Comparison of ENCODE assay signal across 12 cellular contexts in the genomic region with DNA sequence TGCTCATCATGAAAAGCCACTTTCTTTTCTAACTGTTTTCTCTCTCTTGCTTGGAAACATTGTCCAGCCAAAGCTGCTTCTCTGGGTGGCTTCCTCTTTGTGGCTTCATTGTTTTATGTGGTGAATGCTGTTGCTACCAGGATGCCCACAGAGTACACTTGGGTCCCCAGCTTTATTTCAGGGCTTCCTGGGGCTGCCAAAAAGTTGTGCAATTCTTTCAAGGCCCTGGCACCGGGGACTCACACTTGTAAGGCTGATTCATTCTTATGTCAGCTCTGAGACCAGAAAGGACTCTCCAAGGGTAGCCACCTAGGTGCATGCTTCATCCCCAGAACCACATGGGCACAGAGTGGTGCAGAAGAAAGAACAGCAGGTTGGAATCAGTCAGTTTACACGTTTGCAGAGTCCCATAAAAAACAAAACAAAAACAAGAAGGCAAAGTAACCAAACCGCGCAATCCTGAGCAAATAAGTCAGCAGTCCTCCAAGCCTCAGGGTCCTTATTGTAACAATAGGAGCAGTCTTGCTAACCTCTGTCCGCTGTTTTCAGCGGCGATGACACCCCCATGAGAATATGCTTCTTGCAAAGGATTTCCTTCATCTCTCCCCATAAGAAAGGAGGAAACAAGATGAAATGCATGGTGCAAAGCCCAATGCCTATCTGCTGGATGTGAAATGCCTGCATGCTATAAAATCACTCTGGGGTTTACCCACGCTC.
A peak's percentile ranks its signal among the peaks of the same experiment; 100 is the strongest.
DNase-seq lines count a peak whose midpoint lies in the region; ATAC-seq and TF ChIP-seq lines count a peak whose summit lies in the region.
"Had no signal": no experiment of that assay in that cellular context is flagged by ENCODE, and none has a peak within 500 bp of the region (broad histone marks: within the 10 kb centered on the region; RNA-seq: fewer than 3 reads in every experiment).

No MANE protein-coding gene starts in this region.

- no peak overlapping the region for H3K27ac ChIP-seq in mammary epithelial cell (ENCODE audit: insufficient read depth, low read depth, low read length)

- H3K9ac ChIP-seq in mammary epithelial cell (ENCODE audit: insufficient read depth, low read length) = no peak overlapping the region

- H3K36me3 Mint-ChIP-seq in activated T-cell treated with anti-CD3 and anti-CD28 coated beads, Interleukin-2, amount 50 U/mL, for 4 hours (ENCODE audit: insufficient read depth) = no peaks in the 10 kb centered on the region
- H3K36me3 Mint-ChIP-seq: stimulated activated memory B cell treated with anti-CD40 and anti-IgM and Interleukin-4, amounts not matched to agents 10 μg/mL and 1 μg/mL and 100 μg/mL, for 72 hours had no signal

- H3K27me3 ChIP-seq in mammary epithelial cell (ENCODE audit: insufficient read depth, low read length) = no peaks in the 10 kb centered on the region

- no peak overlapping the region for H2AFZ ChIP-seq in mammary epithelial cell (ENCODE audit: low read depth, low read length)

- no peaks in the 10 kb centered on the region for H3K9me3 Mint-ChIP-seq in activated T-cell treated with anti-CD3 and anti-CD28 coated beads, Interleukin-2, amount 50 U/mL, for 4 hours
- H3K9me3 Mint-ChIP-seq: central memory CD8-positive, alpha-beta T cell; stimulated activated memory B cell treated with anti-CD40 and anti-IgM and Interleukin-4, amounts not matched to agents 10 μg/mL and 1 μg/mL and 100 μg/mL, for 72 hours had no signal

- no peak overlapping the region for H3K4me2 ChIP-seq in mammary epithelial cell (ENCODE audit: insufficient read depth, low read depth, low read length)
- H3K4me2 ChIP-seq: smooth muscle cell had no signal

- no TSS peak for BruUV-seq in mammary epithelial cell (replicated peaks; lab: Mats Ljungman, UMichigan)

- no peak overlapping the region for H3K4me3 ChIP-seq in mammary epithelial cell (replicated peaks in 1 of 3; ENCODE audit: insufficient read depth in 1 of 3, low read depth in 2 of 3, low read length in 3 of 3)
- H3K4me3 ChIP-seq: smooth muscle cell had no signal

- H4K20me1 ChIP-seq in mammary epithelial cell (ENCODE audit: insufficient read depth, low read length) = no peaks in the 10 kb centered on the region

- ATAC-seq in activated T-cell treated with anti-CD3 and anti-CD28 coated beads, Interleukin-2, amount 50 U/mL, for 4 hours = peak; percentile 19 to 33
- ATAC-seq: stimulated activated memory B cell treated with anti-CD40 and anti-IgM and Interleukin-4, amounts not matched to agents 10 μg/mL and 1 μg/mL and 100 μg/mL, for 72 hours had no signal

- TF ChIP-seq CTCF in mammary epithelial cell (conservative IDR thresholded peaks at IDR 0.05 in 1 of 2, IDR thresholded peaks at IDR 0.05 in 1 of 2; ENCODE audit: extremely low read depth in 1 of 2, insufficient read depth in 1 of 2, low read depth in 1 of 2, low read length in 2 of 2) = no peak

- CTCF ChIA-PET in mammary epithelial cell (lab: Charles Lee; ENCODE audit: low non-redundant PET) = no interaction called here

- H3K79me2 ChIP-seq in mammary epithelial cell (ENCODE audit: insufficient read depth, low read length) = no peaks in the 10 kb centered on the region

- WGBS in mammary epithelial cell (ENCODE audit: low coverage, missing lambda C conversion rate) = 56% methylated on average over 8 of the region's 8 CpGs

- no peak for DNase-seq in activated T-cell treated with anti-CD3 and anti-CD28 coated beads, Interleukin-2, amount 50 U/mL, for 4 hours
- DNase-seq in activated T-cell treated with anti-CD3 and anti-CD28 coated beads for 4 hours = no peak
- DNase-seq in NOMO-1 treated with DMSO at 0.1 percent for 48 hours (lab: John Stamatoyannopoulos, UW; ENCODE audit: unreplicated experiment) = peak; percentile 87
- DNase-seq in mammary epithelial cell = peak; percentile 76
- peak; percentile 89 for DNase-seq in renal cortical epithelial cell (ENCODE audit: low read depth)
- DNase-seq in GM03348 (ENCODE audit: low spot score) = no peak
- no peak for DNase-seq in amniotic stem cell (lab: John Stamatoyannopoulos, UW)
- DNase-seq in NCI-H1092 treated with DMSO at 0.1 percent for 48 hours (lab: John Stamatoyannopoulos, UW) = no peak
- DNase-seq: NCI-H1105 treated with DMSO at 0.1 percent for 48 hours had no signal

- H3K4me1 ChIP-seq in mammary epithelial cell (ENCODE audit: insufficient read depth, low read length) = peaks cover 15% of the 10 kb centered on the region

- no peaks in the 10 kb centered on the region for H3K27me3 Mint-ChIP-seq in activated T-cell treated with anti-CD3 and anti-CD28 coated beads, Interleukin-2, amount 50 U/mL, for 4 hours (ENCODE audit: low read depth)
- H3K27me3 Mint-ChIP-seq: central memory CD8-positive, alpha-beta T cell had no signal

- no peak overlapping the region for H3K4me3 Mint-ChIP-seq in activated T-cell treated with anti-CD3 and anti-CD28 coated beads, Interleukin-2, amount 50 U/mL, for 4 hours
- H3K4me3 Mint-ChIP-seq: central memory CD8-positive, alpha-beta T cell; stimulated activated memory B cell treated with anti-CD40 and anti-IgM and Interleukin-4, amounts not matched to agents 10 μg/mL and 1 μg/mL and 100 μg/mL, for 72 hours had no signal

- H3K4me1 Mint-ChIP-seq in activated T-cell treated with anti-CD3 and anti-CD28 coated beads, Interleukin-2, amount 50 U/mL, for 4 hours (ENCODE audit: low read depth) = peaks cover 18% of the 10 kb centered on the region

- H3K36me3 ChIP-seq in mammary epithelial cell (ENCODE audit: insufficient read depth, low read length) = no peaks in the 10 kb centered on the region

- no peaks in the 10 kb centered on the region for H3K9me3 ChIP-seq in mammary epithelial cell (replicated peaks; ENCODE audit: insufficient read depth, low read length)

- intact Hi-C loops in mammary epithelial cell (cut with micrococcal nuclease) = no loop called here

- dilution Hi-C loops in mammary epithelial cell (cut with HindIII; ENCODE audit: low sequenced_read_pairs) = loop anchor here (5.0 kb wide), 2 partner anchors 92 to 157 kb away; no protein-coding TSS in a partner anchor

- in situ Hi-C loops in mammary epithelial cell (cut with MboI; ENCODE audit: low sequenced_read_pairs in 2 of 2) = loop anchor here in 1 of 2 donors (5.0 to 10.0 kb wide), 2 partner anchors 157 to 335 kb away; no protein-coding TSS in a partner anchor

Comparison
In these comparisons a context has a peak if more than half of its experiments do, and no peak if none do; other contexts are left out.
1. DNase-seq: peak in NOMO-1 treated with DMSO at 0.1 percent for 48 hours (single experiment), mammary epithelial cell (single experiment) and renal cortical epithelial cell (single experiment); none in activated T-cell treated with anti-CD3 and anti-CD28 coated beads, Interleukin-2, amount 50 U/mL, for 4 hours (single experiment), activated T-cell treated with anti-CD3 and anti-CD28 coated beads for 4 hours (single experiment), GM03348 (single experiment), amniotic stem cell (single experiment) and NCI-H1092 treated with DMSO at 0.1 percent for 48 hours (single experiment).